Comparison of ENCODE assay signal across 28 cellular contexts in the genomic region with DNA sequence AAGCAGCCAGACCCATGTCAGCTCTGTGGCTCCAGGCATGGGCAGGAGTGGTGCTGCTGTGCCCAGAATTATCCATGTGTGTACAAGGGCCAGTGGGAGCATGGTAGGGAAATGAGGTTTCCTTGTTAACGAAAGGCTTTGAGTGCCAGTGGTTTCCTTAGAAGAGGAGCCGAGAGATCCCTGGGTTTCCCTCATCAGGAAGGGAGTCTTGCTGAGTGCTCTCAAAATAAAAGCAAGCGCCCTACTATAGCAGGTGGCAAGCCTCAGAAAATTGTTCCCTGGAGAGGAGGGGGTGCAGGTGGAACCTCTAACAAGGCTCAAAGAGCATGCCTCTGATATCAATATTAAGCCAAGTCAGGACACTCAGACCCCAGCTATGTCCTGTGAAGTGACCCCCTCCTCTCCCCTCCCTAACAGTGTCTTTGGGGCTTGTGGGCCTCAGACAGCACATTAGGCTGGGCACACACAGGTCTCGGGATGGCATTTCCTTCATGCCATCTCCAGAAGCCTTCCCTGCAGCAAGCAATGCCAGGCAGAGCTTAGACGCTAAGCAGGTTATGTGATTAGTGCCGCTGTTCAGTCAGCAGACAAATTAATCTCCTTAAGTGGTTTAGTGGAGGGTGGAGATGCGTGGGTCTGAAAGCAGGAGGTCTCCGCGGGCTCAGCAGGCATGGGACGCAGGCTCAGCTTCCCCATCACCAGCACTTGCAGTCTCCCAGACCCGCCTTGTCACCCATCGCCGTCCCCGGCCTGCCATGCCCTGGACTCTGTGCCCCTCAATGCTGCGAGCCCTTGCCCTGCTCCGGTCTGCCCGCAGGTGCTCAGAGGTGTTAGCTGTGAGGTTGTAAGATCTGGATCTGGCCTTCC.
A peak's percentile ranks its signal among the peaks of the same experiment; 100 is the strongest.
DNase-seq lines count a peak whose midpoint lies in the region; ATAC-seq and TF ChIP-seq lines count a peak whose summit lies in the region.
"Had no signal": no experiment of that assay in that cellular context is flagged by ENCODE, and none has a peak within 500 bp of the region (broad histone marks: within the 10 kb centered on the region; RNA-seq: fewer than 3 reads in every experiment).

No MANE protein-coding gene starts in this region.

- no peak overlapping the region for H3K27ac Mint-ChIP-seq in CD14-positive monocyte
- H3K27ac Mint-ChIP-seq in T-helper 17 cell: no peak overlapping the region
- H3K27ac Mint-ChIP-seq: activated CD4-positive, alpha-beta T cell treated with anti-CD3 and anti-CD28 coated beads, Interleukin-2, amount 10 ng/mL, durations not matched to agents 7 days and 5 days; activated CD8-positive, alpha-beta memory T cell treated with anti-CD3 and anti-CD28 coated beads, Interleukin-2, amount 10 ng/mL, durations not matched to agents 7 days and 5 days; activated T-cell treated with anti-CD3 and anti-CD28 coated beads, Interleukin-2, amount 50 U/mL, for 72 hours; CD8-positive, alpha-beta T cell; memory B cell; stimulated activated naive B cell treated with anti-CD40 and anti-IgM and Interleukin-4, amounts not matched to agents 10 μg/mL and 1 μg/mL and 100 μg/mL, for 72 hours had no signal

- H3K4me3 Mint-ChIP-seq in CD14-positive monocyte (no peak overlapping the region), T-helper 17 cell (no peak overlapping the region)
- H3K4me3 Mint-ChIP-seq: activated CD4-positive, alpha-beta T cell treated with anti-CD3 and anti-CD28 coated beads, Interleukin-2, amount 10 ng/mL, durations not matched to agents 7 days and 5 days; activated CD8-positive, alpha-beta memory T cell treated with anti-CD3 and anti-CD28 coated beads, Interleukin-2, amount 10 ng/mL, durations not matched to agents 7 days and 5 days; activated T-cell treated with anti-CD3 and anti-CD28 coated beads, Interleukin-2, amount 50 U/mL, for 72 hours; CD8-positive, alpha-beta T cell; memory B cell; stimulated activated naive B cell treated with anti-CD40 and anti-IgM and Interleukin-4, amounts not matched to agents 10 μg/mL and 1 μg/mL and 100 μg/mL, for 72 hours had no signal

- H3K4me1 Mint-ChIP-seq in CD14-positive monocyte (no peaks in the 10 kb centered on the region), T-helper 17 cell (peaks cover 2% of the 10 kb centered on the region)
- H3K4me1 Mint-ChIP-seq: activated CD4-positive, alpha-beta T cell treated with anti-CD3 and anti-CD28 coated beads, Interleukin-2, amount 10 ng/mL, durations not matched to agents 7 days and 5 days; activated CD8-positive, alpha-beta memory T cell treated with anti-CD3 and anti-CD28 coated beads, Interleukin-2, amount 10 ng/mL, durations not matched to agents 7 days and 5 days; memory B cell; stimulated activated naive B cell treated with anti-CD40 and anti-IgM and Interleukin-4, amounts not matched to agents 10 μg/mL and 1 μg/mL and 100 μg/mL, for 72 hours had no signal

- H3K9me3 Mint-ChIP-seq in CD14-positive monocyte: peaks cover 0 to under 1% (median 0%) of the 10 kb centered on the region in 7 donors
- H3K9me3 Mint-ChIP-seq: activated CD4-positive, alpha-beta T cell treated with anti-CD3 and anti-CD28 coated beads, Interleukin-2, amount 10 ng/mL, durations not matched to agents 7 days and 5 days; activated T-cell treated with anti-CD3 and anti-CD28 coated beads, Interleukin-2, amount 50 U/mL, for 72 hours; CD8-positive, alpha-beta T cell; memory B cell; stimulated activated naive B cell treated with anti-CD40 and anti-IgM and Interleukin-4, amounts not matched to agents 10 μg/mL and 1 μg/mL and 100 μg/mL, for 72 hours had no signal

- TF ChIP-seq CTCF in CD14-positive monocyte (IDR thresholded peaks at IDR 0.05): no peak

- H3K27me3 Mint-ChIP-seq in CD14-positive monocyte (ENCODE audit: low read depth in 3 of 3) (peaks cover 0 to 3% (median 3%) of the 10 kb centered on the region in 3 donors), T-helper 17 cell (no peaks in the 10 kb centered on the region)
- H3K27me3 Mint-ChIP-seq: activated CD4-positive, alpha-beta T cell treated with anti-CD3 and anti-CD28 coated beads, Interleukin-2, amount 10 ng/mL, durations not matched to agents 7 days and 5 days; activated CD8-positive, alpha-beta memory T cell treated with anti-CD3 and anti-CD28 coated beads, Interleukin-2, amount 10 ng/mL, durations not matched to agents 7 days and 5 days; memory B cell; stimulated activated naive B cell treated with anti-CD40 and anti-IgM and Interleukin-4, amounts not matched to agents 10 μg/mL and 1 μg/mL and 100 μg/mL, for 72 hours had no signal

- DNase-seq in NCI-H2171 treated with DMSO at 0.1 percent for 48 hours (lab: John Stamatoyannopoulos, UW) (peak; percentile 31), NCI-H2171 (lab: John Stamatoyannopoulos, UW) (no peak), NCI-H524 (lab: John Stamatoyannopoulos, UW) (peak; percentile 89 to 92), left kidney (ENCODE audit: low read depth, low spot score) (peak; percentile 45), CD14-positive monocyte (ENCODE audit: low spot score) (no peak), EL (no peak), T-helper 17 cell (no peak), NCI-H146 treated with DMSO at 0.1 percent for 48 hours (lab: John Stamatoyannopoulos, UW; ENCODE audit: unreplicated experiment) (no peak)
- DNase-seq: 8988T; activated CD4-positive, alpha-beta T cell treated with anti-CD3 and anti-CD28 coated beads, Interleukin-2, amount 10 ng/mL, durations not matched to agents 7 days and 5 days; activated CD8-positive, alpha-beta memory T cell treated with anti-CD3 and anti-CD28 coated beads, Interleukin-2, amount 10 ng/mL, durations not matched to agents 7 days and 5 days; activated naive CD4-positive, alpha-beta T cell; activated T-cell treated with anti-CD3 and anti-CD28 coated beads, Interleukin-2, amount 50 U/mL, for 72 hours; CD8-positive, alpha-beta T cell; GF-D8; KG1; NCI-H1694; NCI-H446; NK-92 treated with Interleukin-12 subunit alpha and Interleukin-12 subunit beta, amount 100 ng/mL, for 24 hours; PC-9; sigmoid colon; stimulated activated naive B cell treated with anti-CD40 and anti-IgM and Interleukin-4, amounts not matched to agents 10 μg/mL and 1 μg/mL and 100 μg/mL, for 72 hours; uterus had no signal

- no peaks in the 10 kb centered on the region for H3K9me3 ChIP-seq in T-helper 17 cell (ENCODE audit: control insufficient read depth, low read length, poor library complexity, severe bottlenecking)
- H3K9me3 ChIP-seq: gastroesophageal sphincter, HAP-1, sigmoid colon, uterus had no signal

- ATAC-seq in T-helper 17 cell: no peak
- ATAC-seq: activated CD8-positive, alpha-beta memory T cell treated with anti-CD3 and anti-CD28 coated beads, Interleukin-2, amount 10 ng/mL, durations not matched to agents 7 days and 5 days; activated T-cell treated with anti-CD3 and anti-CD28 coated beads, Interleukin-2, amount 50 U/mL, for 72 hours; CD8-positive, alpha-beta T cell; gastroesophageal sphincter; left lobe of liver; Right ventricle myocardium inferior; stimulated activated naive B cell treated with anti-CD40 and anti-IgM and Interleukin-4, amounts not matched to agents 10 μg/mL and 1 μg/mL and 100 μg/mL, for 72 hours had no signal

- intact Hi-C loops in CD14-positive monocyte (cut with micrococcal nuclease): no loop called here

- H3K36me3 Mint-ChIP-seq in CD14-positive monocyte: no peaks in the 10 kb centered on the region
- H3K36me3 Mint-ChIP-seq in T-helper 17 cell (ENCODE audit: low read depth): no peaks in the 10 kb centered on the region
- H3K36me3 Mint-ChIP-seq: activated CD8-positive, alpha-beta memory T cell treated with anti-CD3 and anti-CD28 coated beads, Interleukin-2, amount 10 ng/mL, durations not matched to agents 7 days and 5 days; CD8-positive, alpha-beta T cell; memory B cell; stimulated activated naive B cell treated with anti-CD40 and anti-IgM and Interleukin-4, amounts not matched to agents 10 μg/mL and 1 μg/mL and 100 μg/mL, for 72 hours had no signal

Comparison
In these comparisons a context has a peak if more than half of its experiments do, and no peak if none do; other contexts are left out.
1. DNase-seq: peak in NCI-H2171 treated with DMSO at 0.1 percent for 48 hours (single experiment), NCI-H524 (2 of 2) and left kidney (single experiment); none in NCI-H2171 (single experiment), CD14-positive monocyte (single experiment), EL (single experiment), T-helper 17 cell (0 of 3) and NCI-H146 treated with DMSO at 0.1 percent for 48 hours (single experiment).